23 cellular contexts compared by ENCODE assay signal in genomic region chr2:85231242-85231805, GRCh38.
DNase-seq lines count a peak whose midpoint lies in the region; ATAC-seq, FAIRE-seq and TF ChIP-seq lines count a peak whose summit lies in the region.
"Had no signal": no experiment of that assay in that cellular context is flagged by ENCODE, and none has a peak within 500 bp of the region (broad histone marks: within the 10 kb centered on the region; RNA-seq: fewer than 3 reads in every experiment).

No MANE protein-coding gene starts in this region.

- H3K4me3 ChIP-seq in A549 (no peak overlapping the region), iPS-15b (ENCODE audit: low read depth, low read length) (peak overlapping the region; percentile 14)
- H3K4me3 ChIP-seq: dorsolateral prefrontal cortex, esophagus squamous epithelium, thoracic aorta had no signal

- H3K36me3 Mint-ChIP-seq in mesothelial cell of epicardium: peaks cover 8% of the 10 kb centered on the region
- no peaks in the 10 kb centered on the region for H3K36me3 Mint-ChIP-seq in T-helper 2 cell treated with Interferon-gamma antibody and Interleukin-4, amounts not matched to agents 5 μg/mL and 100 μg/mL, for 36 hours (ENCODE audit: low read depth)
- H3K36me3 Mint-ChIP-seq: activated naive CD8-positive, alpha-beta T cell treated with anti-CD3 and anti-CD28 coated beads, Interleukin-2, amount 10 ng/mL, durations not matched to agents 7 days and 5 days had no signal

- TF ChIP-seq CTCF in A549 (IDR thresholded peaks at IDR 0.05) (no peak), GM13977 (IDR thresholded peaks at IDR 0.05; ENCODE audit: extremely low read depth, insufficient read depth, missing control alignments) (peak; percentile 30), mesothelial cell of epicardium (IDR thresholded peaks at IDR 0.05; ENCODE audit: unreplicated experiment) (no peak)

- POLR2A ChIA-PET in A549 (lab: Yijun Ruan, JAX): interaction anchor here (0.6 kb wide), 1 partner anchor 414 kb away, joined by 3 read pairs; no protein-coding TSS in a partner anchor

- ATAC-seq in A549 (peak; percentile 27 to 66; a peak in 4 of 6 replicates), GM19023 (IDR thresholded peaks at IDR 0.05; ENCODE audit: unreplicated experiment) (no peak)
- ATAC-seq: activated T-cell treated with anti-CD3 and anti-CD28 coated beads, Interleukin-2, amount 50 U/mL, for 72 hours had no signal

- in situ Hi-C loops in GM13977 (cut with MboI; ENCODE audit: low pct_unique_long_range_greater_than_20kb, low sequenced_read_pairs, unreplicated experiment): no loop called here

- CTCF ChIA-PET in A549 (lab: Yijun Ruan, JAX): interaction anchor here (1.1 to 3.6 kb wide), 4 partner anchors 12 to 164 kb away, joined by 3 to 13 read pairs (median 8); no protein-coding TSS in a partner anchor

- TF ChIP-seq EP300 in A549 (IDR thresholded peaks at IDR 0.05): no peak

- H3K27me3 Mint-ChIP-seq in mesothelial cell of epicardium (ENCODE audit: low read depth): no peaks in the 10 kb centered on the region
- H3K27me3 Mint-ChIP-seq in T-helper 2 cell treated with Interferon-gamma antibody and Interleukin-4, amounts not matched to agents 5 μg/mL and 100 μg/mL, for 36 hours (ENCODE audit: low read depth): peaks cover 13% of the 10 kb centered on the region

- H3K9ac ChIP-seq in iPS-15b (ENCODE audit: low read depth, low read length): no peak overlapping the region

- no peak for TF ChIP-seq POLR2A in A549 (IDR thresholded peaks at IDR 0.05; ENCODE audit: low read length)

- WGBS in A549 (ENCODE audit: missing lambda C conversion rate): 60% methylated on average over 8 of the region's 8 CpGs

- FAIRE-seq in A549 (lab: Jason Lieb, UNC): no peak

- no peaks in the 10 kb centered on the region for H3K9me3 Mint-ChIP-seq in mesothelial cell of epicardium
- no peaks in the 10 kb centered on the region for H3K9me3 Mint-ChIP-seq in T-helper 2 cell treated with Interferon-gamma antibody and Interleukin-4, amounts not matched to agents 5 μg/mL and 100 μg/mL, for 36 hours
- H3K9me3 Mint-ChIP-seq: activated CD4-positive, alpha-beta memory T cell treated with anti-CD3 and anti-CD28 coated beads, Interleukin-2, amount 10 ng/mL, durations not matched to agents 7 days and 5 days; activated naive CD8-positive, alpha-beta T cell treated with anti-CD3 and anti-CD28 coated beads, Interleukin-2, amount 10 ng/mL, durations not matched to agents 7 days and 5 days; activated T-cell treated with anti-CD3 and anti-CD28 coated beads, Interleukin-2, amount 50 U/mL, for 72 hours had no signal

- H3K4me1 ChIP-seq in A549 (no peaks in the 10 kb centered on the region), iPS-15b (ENCODE audit: control insufficient read depth, insufficient read depth, low read length) (peaks cover 34% of the 10 kb centered on the region)
- H3K4me1 ChIP-seq: esophagus squamous epithelium had no signal

- TF ChIP-seq RAD21 in A549 (conservative IDR thresholded peaks at IDR 0.05 in 1 of 2, IDR thresholded peaks at IDR 0.05 in 1 of 2): no peak

- H3K4me1 Mint-ChIP-seq in mesothelial cell of epicardium: peaks cover 11% of the 10 kb centered on the region
- no peaks in the 10 kb centered on the region for H3K4me1 Mint-ChIP-seq in T-helper 2 cell treated with Interferon-gamma antibody and Interleukin-4, amounts not matched to agents 5 μg/mL and 100 μg/mL, for 36 hours (ENCODE audit: low read depth)
- H3K4me1 Mint-ChIP-seq: activated CD4-positive, alpha-beta memory T cell treated with anti-CD3 and anti-CD28 coated beads, Interleukin-2, amount 10 ng/mL, durations not matched to agents 7 days and 5 days had no signal

- no peak overlapping the region for H3K4me3 Mint-ChIP-seq in mesothelial cell of epicardium
- H3K4me3 Mint-ChIP-seq in T-helper 2 cell treated with Interferon-gamma antibody and Interleukin-4, amounts not matched to agents 5 μg/mL and 100 μg/mL, for 36 hours: no peak overlapping the region
- H3K4me3 Mint-ChIP-seq: activated CD4-positive, alpha-beta memory T cell treated with anti-CD3 and anti-CD28 coated beads, Interleukin-2, amount 10 ng/mL, durations not matched to agents 7 days and 5 days; activated naive CD8-positive, alpha-beta T cell treated with anti-CD3 and anti-CD28 coated beads, Interleukin-2, amount 10 ng/mL, durations not matched to agents 7 days and 5 days; activated T-cell treated with anti-CD3 and anti-CD28 coated beads, Interleukin-2, amount 50 U/mL, for 72 hours had no signal

- no peaks in the 10 kb centered on the region for H3K27me3 ChIP-seq in iPS-15b (ENCODE audit: control insufficient read depth, insufficient read depth, low read length)
- H3K27me3 ChIP-seq: dorsolateral prefrontal cortex, esophagus squamous epithelium had no signal

- no peak overlapping the region for H3K4me2 ChIP-seq in A549

- no peaks in the 10 kb centered on the region for H3K36me3 ChIP-seq in iPS-15b (ENCODE audit: control insufficient read depth, insufficient read depth, low read length)
- H3K36me3 ChIP-seq: esophagus squamous epithelium, thoracic aorta had no signal

- DNase-seq in A549 (ENCODE audit: low read depth in 1 of 2, low spot score in 1 of 2) (no peak), GM13977 (ENCODE audit: low spot score) (no peak), NAMALWA (ENCODE audit: low spot score) (peak; percentile 27), mesothelial cell of epicardium (ENCODE audit: low spot score in 2 of 2, unreplicated experiment in 2 of 2) (no peak)
- no peak for DNase-seq in T-helper 2 cell treated with Interferon-gamma antibody and Interleukin-4, amounts not matched to agents 5 μg/mL and 100 μg/mL, for 36 hours (ENCODE audit: low spot score)
- no peak for DNase-seq in stimulated activated CD4-positive, alpha-beta T cell treated with anti-CD3 and anti-CD28 coated beads, Interleukin-4, amount 100 ng/mL, for 1 hour
- DNase-seq: activated CD4-positive, alpha-beta memory T cell treated with anti-CD3 and anti-CD28 coated beads, Interleukin-2, amount 10 ng/mL, durations not matched to agents 7 days and 5 days; activated naive CD8-positive, alpha-beta T cell treated with anti-CD3 and anti-CD28 coated beads, Interleukin-2, amount 10 ng/mL, durations not matched to agents 7 days and 5 days; activated T-cell treated with anti-CD3 and anti-CD28 coated beads, Interleukin-2, amount 50 U/mL, for 72 hours; COR-L47; dorsolateral prefrontal cortex; esophagus squamous epithelium; head of caudate nucleus; NCI-H1694 treated with DMSO at 0.1 percent for 48 hours; NCI-H69; stimulated activated CD4-positive, alpha-beta T cell treated with anti-CD3 and anti-CD28 coated beads, Interleukin-4, amount 100 ng/mL, for 24 hours; stimulated activated CD8-positive, alpha-beta memory T cell treated with anti-CD3 and anti-CD28 coated beads, Interleukin-4, amount 100 ng/mL, for 48 hours; SW 1271 had no signal

- H3K9me3 ChIP-seq in A549 (no peaks in the 10 kb centered on the region), iPS-15b (ENCODE audit: control insufficient read depth, insufficient read depth, low read length) (no peaks in the 10 kb centered on the region)
- H3K9me3 ChIP-seq: esophagus squamous epithelium, thoracic aorta had no signal

- H3K27ac ChIP-seq in A549: no peak overlapping the region
- H3K27ac ChIP-seq: dorsolateral prefrontal cortex, esophagus squamous epithelium, HL-60, thoracic aorta, VCaP had no signal

- no peak overlapping the region for H3K27ac Mint-ChIP-seq in mesothelial cell of epicardium
- no peak overlapping the region for H3K27ac Mint-ChIP-seq in T-helper 2 cell treated with Interferon-gamma antibody and Interleukin-4, amounts not matched to agents 5 μg/mL and 100 μg/mL, for 36 hours
- H3K27ac Mint-ChIP-seq: activated CD4-positive, alpha-beta memory T cell treated with anti-CD3 and anti-CD28 coated beads, Interleukin-2, amount 10 ng/mL, durations not matched to agents 7 days and 5 days; activated naive CD8-positive, alpha-beta T cell treated with anti-CD3 and anti-CD28 coated beads, Interleukin-2, amount 10 ng/mL, durations not matched to agents 7 days and 5 days; activated T-cell treated with anti-CD3 and anti-CD28 coated beads, Interleukin-2, amount 50 U/mL, for 72 hours had no signal

TF ChIP-seq in A549, 52 proteins besides CTCF, POLR2A, EP300 and RAD21:
- TF ChIP-seq, protein P1, sequence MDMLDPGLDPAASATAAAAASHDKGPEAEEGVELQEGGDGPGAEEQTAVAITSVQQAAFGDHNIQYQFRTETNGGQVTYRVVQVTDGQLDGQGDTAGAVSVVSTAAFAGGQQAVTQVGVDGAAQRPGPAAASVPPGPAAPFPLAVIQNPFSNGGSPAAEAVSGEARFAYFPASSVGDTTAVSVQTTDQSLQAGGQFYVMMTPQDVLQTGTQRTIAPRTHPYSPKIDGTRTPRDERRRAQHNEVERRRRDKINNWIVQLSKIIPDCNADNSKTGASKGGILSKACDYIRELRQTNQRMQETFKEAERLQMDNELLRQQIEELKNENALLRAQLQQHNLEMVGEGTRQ (IDR thresholded peaks at IDR 0.05): 0 out of 2 replicates have a peak, but pooled peaks have one; percentile 17
- TF ChIP-seq PHF8 (IDR thresholded peaks at IDR 0.05; ENCODE audit: borderline replicate concordance, low read depth): no peak
